In genomic region chr1:63679589-63679988, GRCh38 we compare ENCODE assay signal across 30 cellular contexts.
"Had no signal": no experiment of that assay in that cellular context is flagged by ENCODE, and none has a peak within 500 bp of the region (broad histone marks: within the 10 kb centered on the region; RNA-seq: fewer than 3 reads in every experiment).

No MANE protein-coding gene starts in this region.

- H3K36me3 ChIP-seq: neural progenitor cell, ovary, spleen, stomach, thoracic aorta, thyroid gland, tibial nerve, upper lobe of left lung, vagina had no signal

- H3K9ac ChIP-seq: neural progenitor cell, parathyroid adenoma had no signal

- H3K9me3 Mint-ChIP-seq: natural killer cell; stimulated activated memory B cell treated with anti-CD40 and anti-IgM and Interleukin-4, amounts not matched to agents 10 μg/mL and 1 μg/mL and 100 μg/mL, for 72 hours; stimulated activated naive CD8-positive, alpha-beta T cell treated with anti-CD3 and anti-CD28 coated beads, Interleukin-15, Interleukin-2, amounts not matched to agents 100 ng/mL and 50 ng/mL, for 24 hours had no signal

- H3K27me3 ChIP-seq: neural progenitor cell, ovary, spleen, stomach, thyroid gland, tibial nerve, upper lobe of left lung, vagina had no signal

- H3K27ac ChIP-seq: neural progenitor cell, ovary, parathyroid adenoma, psoas muscle, skin epidermis, spleen, stomach, thoracic aorta, thyroid gland, tibial nerve, upper lobe of left lung, vagina had no signal

- FAIRE-seq: urothelium cell line had no signal

- H3K4me2 ChIP-seq: neural progenitor cell, smooth muscle cell had no signal

- H3K4me1 Mint-ChIP-seq: natural killer cell; stimulated activated memory B cell treated with anti-CD40 and anti-IgM and Interleukin-4, amounts not matched to agents 10 μg/mL and 1 μg/mL and 100 μg/mL, for 72 hours had no signal

- H3K27ac Mint-ChIP-seq: natural killer cell; nephron; neural progenitor cell; progenitor cell of endocrine pancreas; stimulated activated memory B cell treated with anti-CD40 and anti-IgM and Interleukin-4, amounts not matched to agents 10 μg/mL and 1 μg/mL and 100 μg/mL, for 72 hours; stimulated activated naive CD8-positive, alpha-beta T cell treated with anti-CD3 and anti-CD28 coated beads, Interleukin-15, Interleukin-2, amounts not matched to agents 100 ng/mL and 50 ng/mL, for 24 hours had no signal

- H3K4me3 ChIP-seq: neural progenitor cell, ovary, psoas muscle, skin epidermis, smooth muscle cell, spleen, stomach, thoracic aorta, thyroid gland, tibial nerve, upper lobe of left lung, vagina had no signal

- H3K79me2 ChIP-seq: parathyroid adenoma had no signal

- DNase-seq: natural killer cell; occipital lobe; ovary; posterior cingulate gyrus; psoas muscle; right cardiac atrium; spleen; stimulated activated CD4-positive, alpha-beta T cell treated with anti-CD3 and anti-CD28 coated beads, Interleukin-12 subunit alpha, Interleukin-12 subunit beta, amount 100 ng/mL, for 4 hours; stimulated activated CD4-positive, alpha-beta T cell treated with anti-CD3 and anti-CD28 coated beads, Interleukin-1b, Interleukin-23, amount 100 ng/mL, for 48 hours; stimulated activated CD4-positive, alpha-beta T cell treated with anti-CD3 and anti-CD28 coated beads, Interleukin-4, amount 100 ng/mL, for 1 hour; stimulated activated CD4-positive, alpha-beta T cell treated with anti-CD3 and anti-CD28 coated beads, Interleukin-4, amount 100 ng/mL, for 4 hours; stimulated activated CD8-positive, alpha-beta memory T cell treated with anti-CD3 and anti-CD28 coated beads, Interleukin-4, amount 100 ng/mL, for 48 hours; stimulated activated naive CD4-positive, alpha-beta T cell treated with Interleukin-2 at 50 U/mL for 16 hours; stomach; thyroid gland; trophoblast cell; upper lobe of left lung had no signal

- H3K4me3 Mint-ChIP-seq: natural killer cell; nephron; neural progenitor cell; stimulated activated memory B cell treated with anti-CD40 and anti-IgM and Interleukin-4, amounts not matched to agents 10 μg/mL and 1 μg/mL and 100 μg/mL, for 72 hours; stimulated activated naive CD8-positive, alpha-beta T cell treated with anti-CD3 and anti-CD28 coated beads, Interleukin-15, Interleukin-2, amounts not matched to agents 100 ng/mL and 50 ng/mL, for 24 hours had no signal

- H3K4me1 ChIP-seq: neural progenitor cell, parathyroid adenoma, psoas muscle, spleen had no signal

- ATAC-seq: natural killer cell; psoas muscle; right cardiac atrium; sciatic nerve; stimulated activated memory B cell treated with anti-CD40 and anti-IgM and Interleukin-4, amounts not matched to agents 10 μg/mL and 1 μg/mL and 100 μg/mL, for 72 hours had no signal

- H3K36me3 Mint-ChIP-seq: natural killer cell; stimulated activated memory B cell treated with anti-CD40 and anti-IgM and Interleukin-4, amounts not matched to agents 10 μg/mL and 1 μg/mL and 100 μg/mL, for 72 hours had no signal

- H3K27me3 Mint-ChIP-seq: stimulated activated memory B cell treated with anti-CD40 and anti-IgM and Interleukin-4, amounts not matched to agents 10 μg/mL and 1 μg/mL and 100 μg/mL, for 72 hours; stimulated activated naive CD8-positive, alpha-beta T cell treated with anti-CD3 and anti-CD28 coated beads, Interleukin-15, Interleukin-2, amounts not matched to agents 100 ng/mL and 50 ng/mL, for 24 hours had no signal

- H3K9me3 ChIP-seq: ovary, psoas muscle, stomach, thoracic aorta, thyroid gland, upper lobe of left lung, vagina had no signal

- H2AFZ ChIP-seq: neural progenitor cell, parathyroid adenoma had no signal
